ENCODE assay signal across 8 cellular contexts in the genomic region with DNA sequence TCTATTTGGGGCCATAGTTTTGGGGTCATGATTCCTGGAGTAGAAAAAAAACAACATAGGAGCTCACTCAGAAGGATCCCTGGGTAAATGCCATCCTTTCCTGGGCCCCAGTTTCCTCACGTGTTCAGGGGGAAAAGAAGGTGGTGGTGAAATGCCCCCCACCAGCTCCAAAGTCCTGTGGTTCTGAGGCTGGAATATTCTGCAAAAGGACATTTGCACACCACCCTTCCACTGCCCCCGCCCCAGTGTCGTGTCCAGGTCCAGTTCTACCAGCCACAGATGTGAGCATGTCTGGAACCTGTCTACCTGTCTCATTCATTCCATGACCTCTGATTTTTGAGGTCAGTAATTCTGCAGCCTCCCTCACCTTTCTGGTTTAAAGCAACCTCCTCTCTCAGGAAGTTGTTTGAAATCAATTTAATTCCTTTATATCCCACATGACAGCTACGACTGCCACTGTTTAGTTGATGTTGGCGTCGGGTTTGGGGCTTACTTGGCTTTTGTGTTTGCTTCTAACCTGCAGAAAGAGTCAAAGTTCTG.
DNase-seq lines count a peak whose midpoint lies in the region; ATAC-seq, FAIRE-seq and TF ChIP-seq lines count a peak whose summit lies in the region.

No MANE protein-coding gene starts in this region.

- H3K4me3 ChIP-seq in Panc1 (ENCODE audit: low read depth in 2 of 2, low read length in 2 of 2) (no peak overlapping the region), endothelial cell of umbilical vein (replicated peaks in 1 of 3; ENCODE audit: insufficient read depth in 1 of 3, low read depth in 1 of 3, low read length in 3 of 3) (no peak overlapping the region)

- H3K27ac ChIP-seq in C4-2B, result peak overlapping the region; percentile 56
- H3K27ac ChIP-seq in Panc1 (ENCODE audit: low read length), result peak overlapping the region; percentile 100
- peak overlapping the region; percentile 100 for H3K27ac ChIP-seq in endothelial cell of umbilical vein (ENCODE audit: insufficient read depth, low read depth, low read length)

- in situ Hi-C loops in Panc1 (cut with HindIII; ENCODE audit: low pct_unique_long_range_greater_than_20kb, low sequenced_read_pairs), result no loop called here

- no peak for ATAC-seq in Panc1
- ATAC-seq in HG02840 (IDR thresholded peaks at IDR 0.05; ENCODE audit: low FRiP score, unreplicated experiment), result no peak
- ATAC-seq in HG03460 (IDR thresholded peaks at IDR 0.05; ENCODE audit: unreplicated experiment), result no peak
- no peak for ATAC-seq in GM21360 (IDR thresholded peaks at IDR 0.05; ENCODE audit: unreplicated experiment)

- H3K27me3 ChIP-seq in Panc1 (ENCODE audit: control insufficient read depth, insufficient read depth, low read length), result no peaks in the 10 kb centered on the region
- H3K27me3 ChIP-seq in endothelial cell of umbilical vein (ENCODE audit: control insufficient read depth in 2 of 2, insufficient read depth in 2 of 2, low read length in 2 of 2), result no peaks in the 10 kb centered on the region

- POLR2A ChIA-PET in Panc1 (lab: Charles Lee), result interaction anchor here (0.7 to 1.5 kb wide), 4 partner anchors 8 to 31 kb away, joined by 3 to 4 read pairs (median 4); no protein-coding TSS in a partner anchor
- POLR2A ChIA-PET in endothelial cell of umbilical vein (lab: Charles Lee), result no interaction called here

- H4K20me1 ChIP-seq in endothelial cell of umbilical vein (replicated peaks; ENCODE audit: control insufficient read depth, extremely low read depth, insufficient read depth, low read length), result no peaks in the 10 kb centered on the region

- CTCF ChIA-PET in Panc1 (lab: Charles Lee) (no interaction called here), endothelial cell of umbilical vein (lab: Charles Lee) (interaction anchor here (1.2 to 2.1 kb wide), 3 partner anchors 41 to 201 kb away, joined by 3 to 8 read pairs (median 4); no protein-coding TSS in a partner anchor)

- H3K9ac ChIP-seq in endothelial cell of umbilical vein (replicated peaks; ENCODE audit: extremely low read depth, insufficient read depth, low read length), result peak overlapping the region; percentile 92

- H3K27me3 Mint-ChIP-seq in osteocyte (ENCODE audit: unreplicated experiment), result no peaks in the 10 kb centered on the region

- intact Hi-C loops in Panc1 (cut with micrococcal nuclease; ENCODE audit: unreplicated experiment) (loop anchor here (5.0 kb wide), 1 partner anchor 40 kb away; no protein-coding TSS in a partner anchor), endothelial cell of umbilical vein (cut with micrococcal nuclease) (loop anchor here (1.0 to 5.0 kb wide), 4 partner anchors 8 to 135 kb away; no protein-coding TSS in a partner anchor)

- H3K9me3 ChIP-seq in Panc1 (ENCODE audit: control insufficient read depth, insufficient read depth, low read depth, low read length) (no peaks in the 10 kb centered on the region), endothelial cell of umbilical vein (replicated peaks; ENCODE audit: control insufficient read depth, insufficient read depth, low read length) (no peaks in the 10 kb centered on the region)

- H3K4me1 Mint-ChIP-seq in osteocyte (ENCODE audit: unreplicated experiment), result peaks cover 90% of the 10 kb centered on the region

- dilution Hi-C loops in endothelial cell of umbilical vein (cut with MboI; ENCODE audit: extremely low pct_ligation_motif_present, low sequenced_read_pairs), result no loop called here

- TF ChIP-seq CTCF in C4-2B (conservative IDR thresholded peaks at IDR 0.05) (no peak), Panc1 (IDR thresholded peaks at IDR 0.05) (no peak), endothelial cell of umbilical vein (IDR thresholded peaks at IDR 0.05; ENCODE audit: extremely low read depth in 1 of 2, insufficient read depth in 1 of 2, low read depth in 1 of 2, low read length in 2 of 2) (no peak), osteocyte (IDR thresholded peaks at IDR 0.05) (no peak)

- H2AFZ ChIP-seq in endothelial cell of umbilical vein (ENCODE audit: low read depth, low read length), result no peak overlapping the region

- BruUV-seq in Panc1 (replicated peaks; lab: Mats Ljungman, UMichigan), result TSS peak; percentile 89
- BruUV-seq in endothelial cell of umbilical vein (replicated peaks; lab: Mats Ljungman, UMichigan), result TSS peak; percentile 86

- H3K4me2 ChIP-seq in endothelial cell of umbilical vein (ENCODE audit: insufficient read depth, low read length), result peak overlapping the region; percentile 26

- H3K36me3 Mint-ChIP-seq in osteocyte (ENCODE audit: unreplicated experiment), result no peaks in the 10 kb centered on the region

- no peak overlapping the region for H3K4me3 Mint-ChIP-seq in osteocyte (ENCODE audit: unreplicated experiment)

- peaks cover 100% of the 10 kb centered on the region for H3K4me1 ChIP-seq in Panc1 (ENCODE audit: control insufficient read depth, insufficient read depth, low read length)
- H3K4me1 ChIP-seq in endothelial cell of umbilical vein (ENCODE audit: control insufficient read depth, extremely low read depth, insufficient read depth, low read length), result peaks cover 76% of the 10 kb centered on the region

- H3K79me2 ChIP-seq in endothelial cell of umbilical vein (ENCODE audit: control insufficient read depth, insufficient read depth, low read length), result peaks cover 85% of the 10 kb centered on the region

- H3K9me3 Mint-ChIP-seq in osteocyte (ENCODE audit: unreplicated experiment), result no peaks in the 10 kb centered on the region

- no peak for FAIRE-seq in endothelial cell of umbilical vein (lab: Jason Lieb, UNC)

- no peak for TF ChIP-seq POLR2A in endothelial cell of umbilical vein (IDR thresholded peaks at IDR 0.05; ENCODE audit: low read depth, low read length)

- H3K9me1 ChIP-seq in endothelial cell of umbilical vein (replicated peaks; ENCODE audit: control insufficient read depth, extremely low read depth, insufficient read depth, low read length), result no peaks in the 10 kb centered on the region

- H3K36me3 ChIP-seq in Panc1 (ENCODE audit: control insufficient read depth, insufficient read depth, low read length) (0 out of 2 replicates have a peak, but pooled peaks cover 3% of the 10 kb centered on the region), endothelial cell of umbilical vein (ENCODE audit: control insufficient read depth in 2 of 2, extremely low read depth in 1 of 2, insufficient read depth in 2 of 2, low read length in 2 of 2) (no peaks in the 10 kb centered on the region)

- peak overlapping the region; percentile 94 for H3K27ac Mint-ChIP-seq in osteocyte (ENCODE audit: unreplicated experiment)

- DNase-seq in Panc1 (ENCODE audit: low read depth, low spot score), result no peak
- DNase-seq in endothelial cell of umbilical vein (ENCODE audit: low read depth, low spot score), result no peak
- DNase-seq in osteocyte (ENCODE audit: extremely low spot score, unreplicated experiment), result no peak
- DNase-seq in NCI-H1105 (lab: John Stamatoyannopoulos, UW), result no peak

TF ChIP-seq in endothelial cell of umbilical vein, 7 proteins besides CTCF, POLR2A, EP300 and RAD21:
- TF ChIP-seq EZH2 (IDR thresholded peaks at IDR 0.05; ENCODE audit: borderline replicate concordance, low read depth, low read length, severe bottlenecking), result no peak
- no peak for TF ChIP-seq POLR2AphosphoS5 (IDR thresholded peaks at IDR 0.05; ENCODE audit: insufficient read depth, low read depth, low read length)
- TF ChIP-seq, protein P1, sequence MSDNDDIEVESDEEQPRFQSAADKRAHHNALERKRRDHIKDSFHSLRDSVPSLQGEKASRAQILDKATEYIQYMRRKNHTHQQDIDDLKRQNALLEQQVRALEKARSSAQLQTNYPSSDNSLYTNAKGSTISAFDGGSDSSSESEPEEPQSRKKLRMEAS (IDR thresholded peaks at IDR 0.05; ENCODE audit: insufficient read depth, insufficient read length), result no peak
- no peak for TF ChIP-seq JUN (IDR thresholded peaks at IDR 0.05; ENCODE audit: borderline replicate concordance, insufficient read depth, insufficient read length, low read depth)
- TF ChIP-seq GATA2 (IDR thresholded peaks at IDR 0.05; ENCODE audit: insufficient read depth, insufficient read length, low read depth, low read length), result no peak
- no peak for TF ChIP-seq MYC (IDR thresholded peaks at IDR 0.05; ENCODE audit: low read depth, low read length)
- no peak for TF ChIP-seq FOS (IDR thresholded peaks at IDR 0.05; ENCODE audit: borderline replicate concordance, insufficient read depth, low read length)
